Comparison of ENCODE assay signal across 8 cellular contexts in genomic region chr6:119079288-119079809, GRCh38. TPM values are rescaled to one million over a fixed set of nuclear protein-coding genes. Genes with fewer than 3 reads are reported as not detected.
DNase-seq lines count a peak whose midpoint lies in the region; ATAC-seq and TF ChIP-seq lines count a peak whose summit lies in the region.

No MANE protein-coding gene starts in this region.

- DNase-seq in T-helper 1 cell, result no peak
- no peak for DNase-seq in T-helper 17 cell
- peak; percentile 36 for DNase-seq in fibroblast of the conjunctiva (ENCODE audit: low read depth)
- no peak for DNase-seq in retinal pigment epithelial cell (ENCODE audit: low read depth)
- DNase-seq in G401 (ENCODE audit: low spot score), result no peak
- no peak for DNase-seq in DMS153 treated with DMSO at 0.1 percent for 48 hours (lab: John Stamatoyannopoulos, UW; ENCODE audit: unreplicated experiment)
- no peak for DNase-seq in HuH-7 (ENCODE audit: low spot score)

- peaks cover 17% of the 10 kb centered on the region for H3K9me3 Mint-ChIP-seq in T-helper 1 cell treated with Interleukin-12 subunit alpha and Interleukin-12 subunit beta and Interleukin-4 antibody, amounts not matched to agents 30 μg/mL and 1 μg/mL, for 36 hours

- H3K36me3 Mint-ChIP-seq in T-helper 1 cell treated with Interleukin-12 subunit alpha and Interleukin-12 subunit beta and Interleukin-4 antibody, amounts not matched to agents 30 μg/mL and 1 μg/mL, for 36 hours (ENCODE audit: low read depth), result peaks cover 3% of the 10 kb centered on the region
- H3K36me3 Mint-ChIP-seq in T-helper 17 cell (ENCODE audit: low read depth), result no peaks in the 10 kb centered on the region

- H3K4me3 ChIP-seq in retinal pigment epithelial cell (ENCODE audit: low read length), result peak overlapping the region; percentile 63

- no peak for TF ChIP-seq CTCF in retinal pigment epithelial cell (conservative IDR thresholded peaks at IDR 0.05; ENCODE audit: low read depth, low read length)

- peaks cover 9% of the 10 kb centered on the region for H3K27me3 Mint-ChIP-seq in T-helper 1 cell treated with Interleukin-12 subunit alpha and Interleukin-12 subunit beta and Interleukin-4 antibody, amounts not matched to agents 30 μg/mL and 1 μg/mL, for 36 hours (ENCODE audit: low read depth)
- no peaks in the 10 kb centered on the region for H3K27me3 Mint-ChIP-seq in T-helper 17 cell

- peaks cover 29% of the 10 kb centered on the region for H3K4me1 Mint-ChIP-seq in T-helper 1 cell treated with Interleukin-12 subunit alpha and Interleukin-12 subunit beta and Interleukin-4 antibody, amounts not matched to agents 30 μg/mL and 1 μg/mL, for 36 hours (ENCODE audit: low read depth)
- peaks cover 24% of the 10 kb centered on the region for H3K4me1 Mint-ChIP-seq in T-helper 17 cell

- H3K4me3 Mint-ChIP-seq in T-helper 1 cell treated with Interleukin-12 subunit alpha and Interleukin-12 subunit beta and Interleukin-4 antibody, amounts not matched to agents 30 μg/mL and 1 μg/mL, for 36 hours, result peak overlapping the region; percentile 91
- peak overlapping the region; percentile 95 for H3K4me3 Mint-ChIP-seq in T-helper 17 cell

- ATAC-seq in T-helper 17 cell, result no peak

- in situ Hi-C loops in G401 (cut with HindIII; ENCODE audit: low sequenced_read_pairs), result no loop called here

- H3K27ac Mint-ChIP-seq in T-helper 1 cell treated with Interleukin-12 subunit alpha and Interleukin-12 subunit beta and Interleukin-4 antibody, amounts not matched to agents 30 μg/mL and 1 μg/mL, for 36 hours, result peak overlapping the region; percentile 84
- peak overlapping the region; percentile 92 for H3K27ac Mint-ChIP-seq in T-helper 17 cell

- no peaks in the 10 kb centered on the region for H3K9me3 ChIP-seq in T-helper 17 cell (ENCODE audit: control insufficient read depth, low read length, poor library complexity, severe bottlenecking)

RNA-seq across cellular contexts. Expression of gene FAM184A, which starts 0.9 kb away (rescaled TPM):
- 1 to 10 TPM; 2.1 to 3.5 TPM for total RNA-seq in T-helper 17 cell
- total RNA-seq in G401 (2014; rRNA removed; shearing (Covaris generic)), result 0.07 TPM in 1 of 2 replicates, not detected in the other
